ENCODE assay signal across 7 cellular contexts in genomic region chr14:55272415-55272786, GRCh38. TPM values are rescaled to one million over a fixed set of nuclear protein-coding genes. Genes with fewer than 3 reads are reported as not detected.
A peak's percentile ranks its signal among the peaks of the same experiment; 100 is the strongest.
DNase-seq lines count a peak whose midpoint lies in the region; ATAC-seq lines count a peak whose summit lies in the region.

No MANE protein-coding gene starts in this region.

- H3K27me3 Mint-ChIP-seq in activated T-helper 2 cell treated with anti-CD3 and anti-CD28 coated beads, Interferon-gamma antibody, Interleukin-2, Interleukin-4, amounts not matched to agents 10 μg/mL and 5 μg/mL and 100 μg/mL, durations not matched to agents 14 hours and 24 hours and 36 hours (ENCODE audit: low read depth): no peaks in the 10 kb centered on the region
- no peaks in the 10 kb centered on the region for H3K27me3 Mint-ChIP-seq in stimulated activated naive B cell treated with anti-CD40 and anti-IgM and Interleukin-4, amounts not matched to agents 10 μg/mL and 1 μg/mL and 100 μg/mL, for 72 hours

- peak overlapping the region; percentile 86 for H3K4me3 Mint-ChIP-seq in activated T-helper 2 cell treated with anti-CD3 and anti-CD28 coated beads, Interferon-gamma antibody, Interleukin-2, Interleukin-4, amounts not matched to agents 10 μg/mL and 5 μg/mL and 100 μg/mL, durations not matched to agents 14 hours and 24 hours and 36 hours (ENCODE audit: low read depth)
- H3K4me3 Mint-ChIP-seq in stimulated activated naive B cell treated with anti-CD40 and anti-IgM and Interleukin-4, amounts not matched to agents 10 μg/mL and 1 μg/mL and 100 μg/mL, for 72 hours: peak overlapping the region; percentile 90 to 94

- H3K27ac Mint-ChIP-seq in activated T-helper 2 cell treated with anti-CD3 and anti-CD28 coated beads, Interferon-gamma antibody, Interleukin-2, Interleukin-4, amounts not matched to agents 10 μg/mL and 5 μg/mL and 100 μg/mL, durations not matched to agents 14 hours and 24 hours and 36 hours: peak overlapping the region; percentile 92
- peak overlapping the region; percentile 96 for H3K27ac Mint-ChIP-seq in stimulated activated naive B cell treated with anti-CD40 and anti-IgM and Interleukin-4, amounts not matched to agents 10 μg/mL and 1 μg/mL and 100 μg/mL, for 72 hours

- peaks cover 14% of the 10 kb centered on the region; the same call in 1 of the 2 replicates for H3K4me1 ChIP-seq in HUES48 (ENCODE audit: control insufficient read depth, insufficient read depth, low read length)

- intact Hi-C loops in activated T-helper 2 cell treated with anti-CD3 and anti-CD28 coated beads, Interferon-gamma antibody, Interleukin-2, Interleukin-4, amounts not matched to agents 10 μg/mL and 5 μg/mL and 100 μg/mL, durations not matched to agents 14 hours and 24 hours and 36 hours (cut with micrococcal nuclease): loop anchor here (10.0 kb wide), 2 partner anchors 142 to 312 kb away; partner anchors contain the start of genes ATG14 and KTN1

- no peaks in the 10 kb centered on the region for H3K9me3 Mint-ChIP-seq in activated T-helper 2 cell treated with anti-CD3 and anti-CD28 coated beads, Interferon-gamma antibody, Interleukin-2, Interleukin-4, amounts not matched to agents 10 μg/mL and 5 μg/mL and 100 μg/mL, durations not matched to agents 14 hours and 24 hours and 36 hours
- no peaks in the 10 kb centered on the region for H3K9me3 Mint-ChIP-seq in stimulated activated naive B cell treated with anti-CD40 and anti-IgM and Interleukin-4, amounts not matched to agents 10 μg/mL and 1 μg/mL and 100 μg/mL, for 72 hours

- peaks cover 16% of the 10 kb centered on the region for H3K36me3 Mint-ChIP-seq in activated T-helper 2 cell treated with anti-CD3 and anti-CD28 coated beads, Interferon-gamma antibody, Interleukin-2, Interleukin-4, amounts not matched to agents 10 μg/mL and 5 μg/mL and 100 μg/mL, durations not matched to agents 14 hours and 24 hours and 36 hours (ENCODE audit: low read depth)
- H3K36me3 Mint-ChIP-seq in stimulated activated naive B cell treated with anti-CD40 and anti-IgM and Interleukin-4, amounts not matched to agents 10 μg/mL and 1 μg/mL and 100 μg/mL, for 72 hours: no peaks in the 10 kb centered on the region

- no peak overlapping the region for H3K27ac ChIP-seq in HUES48 (ENCODE audit: low read depth, low read length)

- ATAC-seq in stimulated activated naive B cell treated with anti-CD40 and anti-IgM and Interleukin-4, amounts not matched to agents 10 μg/mL and 1 μg/mL and 100 μg/mL, for 72 hours (replicated peaks): no peak
- ATAC-seq in HG02970 (IDR thresholded peaks at IDR 0.05; ENCODE audit: low FRiP score, unreplicated experiment) (no peak), HG03521 (IDR thresholded peaks at IDR 0.05; ENCODE audit: unreplicated experiment) (no peak), HG03025 (IDR thresholded peaks at IDR 0.05; ENCODE audit: low FRiP score, unreplicated experiment) (no peak)

- no peaks in the 10 kb centered on the region for H3K36me3 ChIP-seq in HUES48 (ENCODE audit: control insufficient read depth, insufficient read depth, low read length)

- H3K9me3 ChIP-seq in HUES48 (ENCODE audit: control insufficient read depth, insufficient read depth, low read length) (no peaks in the 10 kb centered on the region), iPS-18c (ENCODE audit: control insufficient read depth, insufficient read depth, low read length) (no peaks in the 10 kb centered on the region)

- H3K4me3 ChIP-seq in HUES48 (ENCODE audit: low read depth, low read length) (peak overlapping the region; percentile 90), iPS-18c (ENCODE audit: insufficient read depth, low read depth, low read length) (peak overlapping the region; percentile 86; the same call in 1 of the 2 replicates)

- no peaks in the 10 kb centered on the region; the same call in 1 of the 2 replicates for H3K27me3 ChIP-seq in HUES48 (ENCODE audit: control insufficient read depth, insufficient read depth, low read length)

- no peak for DNase-seq in activated T-helper 2 cell treated with anti-CD3 and anti-CD28 coated beads, Interferon-gamma antibody, Interleukin-2, Interleukin-4, amounts not matched to agents 10 μg/mL and 5 μg/mL and 100 μg/mL, durations not matched to agents 14 hours and 24 hours and 36 hours (ENCODE audit: low spot score)
- no peak for DNase-seq in stimulated activated naive B cell treated with anti-CD40 and anti-IgM and Interleukin-4, amounts not matched to agents 10 μg/mL and 1 μg/mL and 100 μg/mL, for 72 hours

- H3K4me1 Mint-ChIP-seq in activated T-helper 2 cell treated with anti-CD3 and anti-CD28 coated beads, Interferon-gamma antibody, Interleukin-2, Interleukin-4, amounts not matched to agents 10 μg/mL and 5 μg/mL and 100 μg/mL, durations not matched to agents 14 hours and 24 hours and 36 hours (ENCODE audit: low read depth): peaks cover 52% of the 10 kb centered on the region
- peaks cover 24 to 38% of the 10 kb centered on the region in 2 donors for H3K4me1 Mint-ChIP-seq in stimulated activated naive B cell treated with anti-CD40 and anti-IgM and Interleukin-4, amounts not matched to agents 10 μg/mL and 1 μg/mL and 100 μg/mL, for 72 hours

- peak overlapping the region; percentile 86 for H3K9ac ChIP-seq in HUES48 (ENCODE audit: low read depth, low read length)

RNA-seq across cellular contexts. Expression of gene FBXO34, which starts 1.2 kb away (rescaled TPM):
- 19.7 and 23.0 TPM in 2 replicates for total RNA-seq in activated T-helper 2 cell treated with anti-CD3 and anti-CD28 coated beads, Interferon-gamma antibody, Interleukin-2, Interleukin-4, amounts not matched to agents 10 μg/mL and 5 μg/mL and 100 μg/mL, durations not matched to agents 14 hours and 24 hours and 36 hours
